7 cellular contexts compared by ENCODE assay signal in the genomic region with DNA sequence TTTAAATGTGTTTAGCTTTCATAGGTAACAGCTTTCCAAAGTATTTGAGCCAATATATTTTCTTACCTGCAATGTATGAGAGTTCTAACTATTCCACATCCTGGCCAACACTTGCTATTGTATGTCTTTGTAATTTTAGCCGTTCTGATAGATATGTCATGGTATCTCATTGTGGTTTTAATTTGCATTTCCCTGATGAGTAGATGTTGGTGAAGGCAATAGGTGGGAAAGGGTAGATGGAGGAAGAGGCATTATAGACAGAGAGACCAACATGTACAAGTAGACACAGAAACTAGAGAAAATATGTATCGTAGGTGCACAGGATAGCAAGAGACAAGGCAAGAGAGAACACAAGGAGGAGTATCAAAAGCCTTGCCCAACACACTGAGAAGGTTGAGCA.
"Had no signal": no experiment of that assay in that cellular context is flagged by ENCODE, and none has a peak within 500 bp of the region (broad histone marks: within the 10 kb centered on the region; RNA-seq: fewer than 3 reads in every experiment).

No MANE protein-coding gene starts in this region.

- H3K4me3 Mint-ChIP-seq: GM23338, H9, IgD-negative memory B cell had no signal

- H2AFZ ChIP-seq: GM23338 had no signal

- H3K4me3 ChIP-seq: GM23338 had no signal

- H3K36me3 Mint-ChIP-seq: IgD-negative memory B cell had no signal

- ATAC-seq: GM23338 had no signal

- H3K4me2 ChIP-seq: GM23338 had no signal

- FAIRE-seq: H1, H54, HTR-8/SVneo had no signal

- DNase-seq: H9, HCEC 1CT had no signal

- H3K27me3 Mint-ChIP-seq: IgD-negative memory B cell had no signal

- H3K4me1 Mint-ChIP-seq: GM23338, H9 had no signal

- H3K27ac Mint-ChIP-seq: GM23338, H9, IgD-negative memory B cell had no signal
